14 cellular contexts compared by ENCODE assay signal in genomic region chr10:76649723-76650127, GRCh38.
DNase-seq lines count a peak whose midpoint lies in the region; ATAC-seq and TF ChIP-seq lines count a peak whose summit lies in the region.
"Had no signal": no experiment of that assay in that cellular context is flagged by ENCODE, and none has a peak within 500 bp of the region (broad histone marks: within the 10 kb centered on the region; RNA-seq: fewer than 3 reads in every experiment).

No MANE protein-coding gene starts in this region.

- H3K4me1 ChIP-seq in right atrium auricular region (no peaks in the 10 kb centered on the region), uterus (peaks cover 0 to 4% of the 10 kb centered on the region in 2 donors)

- H3K36me3 ChIP-seq in right atrium auricular region (no peaks in the 10 kb centered on the region), uterus (no peaks in the 10 kb centered on the region)
- H3K36me3 ChIP-seq: ascending aorta had no signal

- no peak for TF ChIP-seq POLR2A in uterus (IDR thresholded peaks at IDR 0.05)

- H3K27ac ChIP-seq in right atrium auricular region (no peak overlapping the region), uterus (peak overlapping the region; percentile 48 to 50)
- H3K27ac ChIP-seq: 22Rv1, ascending aorta had no signal

- DNase-seq in Right ventricle myocardium superior, result no peak
- no peak for DNase-seq in right atrium auricular region (ENCODE audit: low spot score)
- peak; percentile 49 for DNase-seq in astrocyte of the hippocampus (ENCODE audit: low read depth, low spot score)
- peak; percentile 41 for DNase-seq in iris pigment epithelial cell (ENCODE audit: low read depth)
- peak; percentile 35 to 61 for DNase-seq in uterus
- no peak for DNase-seq in NCI-H187 (lab: John Stamatoyannopoulos, UW)
- DNase-seq: NCI-H1092 treated with DMSO at 0.1 percent for 48 hours; NCI-H748 treated with DMSO at 0.1 percent for 48 hours; stimulated activated naive CD4-positive, alpha-beta T cell treated with Interleukin-2 at 50 U/mL for 16 hours; T-helper 17 cell had no signal

- H3K27me3 ChIP-seq in right atrium auricular region, result no peaks in the 10 kb centered on the region
- H3K27me3 ChIP-seq in uterus, result no peaks in the 10 kb centered on the region
- H3K27me3 ChIP-seq: ascending aorta had no signal

- ATAC-seq in Right ventricle myocardium superior (ENCODE audit: poor library complexity) (peak; percentile 70), HG03439 (IDR thresholded peaks at IDR 0.05; ENCODE audit: unreplicated experiment) (no peak), HG02938 (IDR thresholded peaks at IDR 0.05; ENCODE audit: unreplicated experiment) (no peak)
- ATAC-seq: T-helper 17 cell had no signal

- no peak overlapping the region for H3K4me3 ChIP-seq in right atrium auricular region
- no peak overlapping the region for H3K4me3 ChIP-seq in uterus
- H3K4me3 ChIP-seq: ascending aorta had no signal

- H3K9me3 ChIP-seq in right atrium auricular region, result no peaks in the 10 kb centered on the region
- H3K9me3 ChIP-seq in uterus, result no peaks in the 10 kb centered on the region
- H3K9me3 ChIP-seq: ascending aorta had no signal

- TF ChIP-seq CTCF in right atrium auricular region (IDR thresholded peaks at IDR 0.05), result no peak
- TF ChIP-seq CTCF in uterus (IDR thresholded peaks at IDR 0.05), result no peak

- intact Hi-C loops in Right ventricle myocardium superior (cut with DNase I) (no loop called here), uterus (cut with DNase I; ENCODE audit: low total_unique reads) (no loop called here)

Comparison
In these comparisons a context has a peak if more than half of its experiments do, and no peak if none do; other contexts are left out.
1. DNase-seq: peak in astrocyte of the hippocampus (single experiment), iris pigment epithelial cell (single experiment) and uterus (2 of 2); none in Right ventricle myocardium superior (single experiment), right atrium auricular region (single experiment) and NCI-H187 (0 of 2).
2. H3K27ac ChIP-seq: peak in uterus (2 of 2); none in right atrium auricular region (0 of 2).